In the genomic region with DNA sequence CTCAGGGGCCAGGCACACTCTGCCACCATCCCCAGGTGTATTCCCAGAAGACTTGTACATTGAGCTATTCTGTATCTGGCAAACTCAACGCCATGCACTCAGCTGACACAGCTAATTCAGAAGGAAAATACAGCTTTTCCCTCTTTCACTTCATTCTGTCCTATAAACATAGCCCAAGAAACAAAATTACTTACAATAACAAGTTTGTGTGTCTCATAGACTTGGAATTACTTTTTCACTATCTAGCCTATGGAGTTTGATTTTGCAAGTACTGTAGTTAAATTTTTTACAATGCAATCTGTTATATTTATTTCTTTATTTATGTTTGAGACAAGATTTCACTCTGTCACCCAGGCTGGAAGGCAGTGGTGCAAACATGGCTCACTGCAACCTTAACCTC, we compare ENCODE assay signal across 20 cellular contexts.
"Had no signal": no experiment of that assay in that cellular context is flagged by ENCODE, and none has a peak within 500 bp of the region (broad histone marks: within the 10 kb centered on the region; RNA-seq: fewer than 3 reads in every experiment).

No MANE protein-coding gene starts in this region.

- H3K27ac Mint-ChIP-seq: activated naive CD4-positive, alpha-beta T cell treated with anti-CD3 and anti-CD28 coated beads, Interleukin-2, amount 50 U/mL, for 24 hours; activated T-cell treated with anti-CD3 and anti-CD28 coated beads, Interleukin-2, amount 50 U/mL, for 72 hours; stimulated activated memory B cell treated with anti-CD40 and anti-IgM and Interleukin-4, amounts not matched to agents 10 μg/mL and 1 μg/mL and 100 μg/mL, for 72 hours had no signal

- H3K4me1 Mint-ChIP-seq: activated naive CD4-positive, alpha-beta T cell treated with anti-CD3 and anti-CD28 coated beads, Interleukin-2, amount 50 U/mL, for 24 hours; stimulated activated memory B cell treated with anti-CD40 and anti-IgM and Interleukin-4, amounts not matched to agents 10 μg/mL and 1 μg/mL and 100 μg/mL, for 72 hours had no signal

- H3K4me1 ChIP-seq: adrenal gland, spleen had no signal

- H3K4me3 ChIP-seq: adrenal gland, spleen, thoracic aorta had no signal

- ATAC-seq: activated T-cell treated with anti-CD3 and anti-CD28 coated beads, Interleukin-2, amount 50 U/mL, for 72 hours; esophagus mucosa; naive thymus-derived CD4-positive, alpha-beta T cell; stimulated activated memory B cell treated with anti-CD40 and anti-IgM and Interleukin-4, amounts not matched to agents 10 μg/mL and 1 μg/mL and 100 μg/mL, for 72 hours had no signal

- H3K9me3 ChIP-seq: adrenal gland, spleen, thoracic aorta had no signal

- H3K27me3 ChIP-seq: adrenal gland, spleen had no signal

- DNase-seq: activated CD4-positive, alpha-beta T cell treated with anti-CD3 and anti-CD28 coated beads for 48 hours; activated CD4-positive, CD25-positive, alpha-beta regulatory T cell; activated CD8-positive, alpha-beta memory T cell treated with anti-CD3 and anti-CD28 coated beads, Interleukin-2, amount 50 U/mL, for 4 hours; activated gamma-delta T cell; activated T-cell treated with anti-CD3 and anti-CD28 coated beads, Interleukin-2, amount 50 U/mL, for 72 hours; adrenal gland; cerebellar nuclear complex; cortex of kidney; effector CD4-positive, alpha-beta T cell; left cardiac atrium; mesenchymal stem cell; naive thymus-derived CD4-positive, alpha-beta T cell; spleen; stimulated activated CD4-positive, alpha-beta T cell treated with anti-CD3 and anti-CD28 coated beads, Interleukin-4, amount 100 ng/mL, for 4 hours; T-helper 1 cell; T1000 had no signal

- H3K4me3 Mint-ChIP-seq: activated naive CD4-positive, alpha-beta T cell treated with anti-CD3 and anti-CD28 coated beads, Interleukin-2, amount 50 U/mL, for 24 hours; activated T-cell treated with anti-CD3 and anti-CD28 coated beads, Interleukin-2, amount 50 U/mL, for 72 hours; naive thymus-derived CD4-positive, alpha-beta T cell; stimulated activated memory B cell treated with anti-CD40 and anti-IgM and Interleukin-4, amounts not matched to agents 10 μg/mL and 1 μg/mL and 100 μg/mL, for 72 hours had no signal

- H3K36me3 Mint-ChIP-seq: activated naive CD4-positive, alpha-beta T cell treated with anti-CD3 and anti-CD28 coated beads, Interleukin-2, amount 50 U/mL, for 24 hours; stimulated activated memory B cell treated with anti-CD40 and anti-IgM and Interleukin-4, amounts not matched to agents 10 μg/mL and 1 μg/mL and 100 μg/mL, for 72 hours had no signal

- H3K27ac ChIP-seq: adrenal gland, spleen, thoracic aorta had no signal

- H3K9me3 Mint-ChIP-seq: activated naive CD4-positive, alpha-beta T cell treated with anti-CD3 and anti-CD28 coated beads, Interleukin-2, amount 50 U/mL, for 24 hours; activated T-cell treated with anti-CD3 and anti-CD28 coated beads, Interleukin-2, amount 50 U/mL, for 72 hours; stimulated activated memory B cell treated with anti-CD40 and anti-IgM and Interleukin-4, amounts not matched to agents 10 μg/mL and 1 μg/mL and 100 μg/mL, for 72 hours had no signal

- H3K36me3 ChIP-seq: adrenal gland, spleen, thoracic aorta had no signal

- H3K27me3 Mint-ChIP-seq: activated naive CD4-positive, alpha-beta T cell treated with anti-CD3 and anti-CD28 coated beads, Interleukin-2, amount 50 U/mL, for 24 hours; naive thymus-derived CD4-positive, alpha-beta T cell; stimulated activated memory B cell treated with anti-CD40 and anti-IgM and Interleukin-4, amounts not matched to agents 10 μg/mL and 1 μg/mL and 100 μg/mL, for 72 hours had no signal
